31 cellular contexts compared by ENCODE assay signal in genomic region chr13:89816404-89816803, GRCh38.
"Had no signal": no experiment of that assay in that cellular context is flagged by ENCODE, and none has a peak within 500 bp of the region (broad histone marks: within the 10 kb centered on the region; RNA-seq: fewer than 3 reads in every experiment).

No MANE protein-coding gene starts in this region.

- FAIRE-seq: bronchial epithelial cell had no signal

- H3K27me3 ChIP-seq: ascending aorta, cardiac muscle cell had no signal

- ATAC-seq: activated CD4-positive, alpha-beta T cell treated with anti-CD3 and anti-CD28 coated beads for 36 hours; activated CD4-positive, CD25-positive, alpha-beta regulatory T cell treated with anti-CD3 and anti-CD28 coated beads, Interleukin-2, amount 50 U/mL, for 24 hours; activated CD8-positive, alpha-beta memory T cell treated with anti-CD3 and anti-CD28 coated beads, Interleukin-2, amount 10 ng/mL, durations not matched to agents 7 days and 5 days; activated CD8-positive, alpha-beta T cell treated with anti-CD3 and anti-CD28 coated beads, Interleukin-2, amount 10 ng/mL, durations not matched to agents 7 days and 5 days; activated naive CD8-positive, alpha-beta T cell treated with anti-CD3 and anti-CD28 coated beads, Interleukin-2, amount 50 U/mL, for 24 hours; WTC11 had no signal

- H3K9me3 ChIP-seq: ascending aorta had no signal

- H3K4me1 ChIP-seq: ascending aorta had no signal

- H3K27ac ChIP-seq: ascending aorta, cardiac muscle cell, WERI-Rb-1 had no signal

- H3K4me3 ChIP-seq: ascending aorta, cardiac muscle cell had no signal

- H3K36me3 ChIP-seq: ascending aorta, cardiac muscle cell, WERI-Rb-1 had no signal

- DNase-seq: activated CD4-positive, alpha-beta memory T cell treated with anti-CD3 and anti-CD28 coated beads, Interleukin-2, amount 10 ng/mL, durations not matched to agents 7 days and 5 days; activated CD4-positive, alpha-beta T cell treated with anti-CD3 and anti-CD28 coated beads for 1 hour; activated CD4-positive, alpha-beta T cell treated with anti-CD3 and anti-CD28 coated beads for 36 hours; activated CD4-positive, alpha-beta T cell treated with anti-CD3 and anti-CD28 coated beads for 48 hours; activated CD4-positive, alpha-beta T cell treated with anti-CD3 and anti-CD28 coated beads, Interleukin-2, amount 10 ng/mL, durations not matched to agents 7 days and 5 days; activated CD4-positive, alpha-beta T cell treated with anti-CD3 and anti-CD28 coated beads, Interleukin-2, amount 50 U/mL, for 48 hours; activated CD4-positive, CD25-positive, alpha-beta regulatory T cell; activated CD8-positive, alpha-beta memory T cell treated with anti-CD3 and anti-CD28 coated beads for 24 hours; activated CD8-positive, alpha-beta memory T cell treated with anti-CD3 and anti-CD28 coated beads, Interleukin-2, amount 10 ng/mL, durations not matched to agents 7 days and 5 days; activated CD8-positive, alpha-beta memory T cell treated with anti-CD3 and anti-CD28 coated beads, Interleukin-2, amount 50 U/mL, for 48 hours; activated CD8-positive, alpha-beta T cell treated with anti-CD3 and anti-CD28 coated beads, Interleukin-2, amount 10 ng/mL, durations not matched to agents 7 days and 5 days; activated effector memory CD4-positive, alpha-beta T cell treated with Interleukin-2 at 50 U/mL for 16 hours; activated gamma-delta T cell; activated naive CD4-positive, alpha-beta T cell treated with anti-CD3 and anti-CD28 coated beads, Interleukin-2, amount 10 ng/mL, durations not matched to agents 7 days and 5 days; activated naive CD4-positive, alpha-beta T cell treated with Interleukin-2 at 50 U/mL for 16 hours; activated naive CD8-positive, alpha-beta T cell treated with anti-CD3 and anti-CD28 coated beads, Interleukin-2, amount 10 ng/mL, durations not matched to agents 7 days and 5 days; activated naive CD8-positive, alpha-beta T cell treated with anti-CD3 and anti-CD28 coated beads, Interleukin-2, amount 50 U/mL, for 24 hours; activated T-cell treated with anti-CD3 and anti-CD28 coated beads, Interleukin-2, amount 50 U/mL, for 24 hours; activated T-cell treated with anti-CD3 and anti-CD28 coated beads, Interleukin-2, amount 50 U/mL, for 48 hours; amygdala; anterior cingulate cortex; caudate nucleus; cerebellar nuclear complex; T-helper 2 cell; T-helper 9 cell; WERI-Rb-1 had no signal
